ENCODE assay signal across 9 cellular contexts in genomic region chr6:110664933-110665332, GRCh38.
DNase-seq lines count a peak whose midpoint lies in the region; ATAC-seq and TF ChIP-seq lines count a peak whose summit lies in the region.
"Had no signal": no experiment of that assay in that cellular context is flagged by ENCODE, and none has a peak within 500 bp of the region (broad histone marks: within the 10 kb centered on the region; RNA-seq: fewer than 3 reads in every experiment).

No MANE protein-coding gene starts in this region.

- no peak for TF ChIP-seq CTCF in AG04449 (IDR thresholded peaks at IDR 0.05; ENCODE audit: insufficient read depth, low read length, missing control alignments)
- TF ChIP-seq CTCF in GM20000 (IDR thresholded peaks at IDR 0.05; ENCODE audit: extremely low read depth, missing control alignments): no peak

- H3K4me3 ChIP-seq in AG04449 (ENCODE audit: low read depth, low read length): no peak overlapping the region

- POLR2A ChIA-PET in AG04449 (lab: Yijun Ruan, JAX): interaction anchor here (1.3 kb wide), 1 partner anchor 210 kb away, joined by 4 read pairs; the partner anchor contains the start of gene AMD1

- ATAC-seq in GM21390 (IDR thresholded peaks at IDR 0.05; ENCODE audit: unreplicated experiment): no peak

- CTCF ChIA-PET in AG04449 (lab: Yijun Ruan, JAX): interaction anchor here (1.4 to 2.2 kb wide), 3 partner anchors 17 to 138 kb away, joined by 3 to 12 read pairs (median 3); no protein-coding TSS in a partner anchor

- DNase-seq in AG04449 (ENCODE audit: low read depth, low spot score) (peak; percentile 7), GM20000 (ENCODE audit: low spot score) (peak; percentile 26), NOMO-1 treated with dmso at 0.1 percent for 144 hours (lab: John Stamatoyannopoulos, UW; ENCODE audit: unreplicated experiment) (peak; percentile 76), germinal center (ENCODE audit: low spot score) (peak; percentile 46), NCI-H1092 (lab: John Stamatoyannopoulos, UW) (no peak), medulla oblongata (ENCODE audit: extremely low spot score) (no peak)
- DNase-seq in activated effector memory CD4-positive, alpha-beta T cell treated with anti-CD3 and anti-CD28 coated beads, Interleukin-2, amount 50 U/mL, for 16 hours: no peak
- DNase-seq: nephron progenitor cell had no signal

Comparison
In these comparisons a context has a peak if more than half of its experiments do, and no peak if none do; other contexts are left out.
1. DNase-seq: peak in AG04449 (single experiment), GM20000 (single experiment), NOMO-1 treated with dmso at 0.1 percent for 144 hours (single experiment) and germinal center (single experiment); none in NCI-H1092 (single experiment), medulla oblongata (single experiment) and activated effector memory CD4-positive, alpha-beta T cell treated with anti-CD3 and anti-CD28 coated beads, Interleukin-2, amount 50 U/mL, for 16 hours (single experiment).